1 cellular context compared by ENCODE assay signal in genomic region chr13:23552171-23552570, GRCh38.
TF ChIP-seq lines count a peak whose summit lies in the region.

No MANE protein-coding gene starts in this region.

TF ChIP-seq in GM23338, 12 proteins besides CTCF, POLR2A, EP300 and RAD21 (continued from another document):
- TF ChIP-seq ZNF462 (CRISPR knock-in tag; IDR thresholded peaks at IDR 0.05) = no peak
